9 cellular contexts compared by ENCODE assay signal in genomic region chr2:218960196-218961165, GRCh38. TPM values are rescaled to one million over a fixed set of nuclear protein-coding genes. Genes with fewer than 3 reads are reported as not detected.
DNase-seq lines count a peak whose midpoint lies in the region; ATAC-seq, FAIRE-seq and TF ChIP-seq lines count a peak whose summit lies in the region.
"Had no signal": no experiment of that assay in that cellular context is flagged by ENCODE, and none has a peak within 500 bp of the region (broad histone marks: within the 10 kb centered on the region; RNA-seq: fewer than 3 reads in every experiment).

No MANE protein-coding gene starts in this region.

- CTCF ChIA-PET in SK-N-SH (lab: Yijun Ruan, JAX) = interaction anchor here (2.6 to 13.5 kb wide), 4 partner anchors 18 to 84 kb away, joined by 12 to 208 read pairs (median 32); partner anchors contain the start of gene FEV

- no peaks in the 10 kb centered on the region for H3K79me2 ChIP-seq in SK-N-SH (ENCODE audit: insufficient read depth)

- H3K4me3 ChIP-seq in SK-N-SH (ENCODE audit: low read depth in 2 of 2, low read length in 1 of 2) (peak overlapping the region in 1 of 2 experiments; percentile 63; a peak in 2 of 4 replicates), spleen (peak overlapping the region in 5 of 8 donors; percentile 36 to 72 (median 47)), heart left ventricle (peak overlapping the region in 1 of 12 donors; percentile 51)

- no peak overlapping the region for H3K27ac Mint-ChIP-seq in effector memory CD8-positive, alpha-beta T cell

- peaks cover 0 to 6% of the 10 kb centered on the region in 2 donors for H3K9me3 Mint-ChIP-seq in effector memory CD8-positive, alpha-beta T cell

- TF ChIP-seq POLR2A in spleen (IDR thresholded peaks at IDR 0.05) = no peak
- no peak for TF ChIP-seq POLR2A in H54 (IDR thresholded peaks at IDR 0.05; ENCODE audit: low read depth, low read length)
- no peak for TF ChIP-seq POLR2A in heart left ventricle (IDR thresholded peaks at IDR 0.05)

- H3K36me3 ChIP-seq in SK-N-SH (replicated peaks in 1 of 2; ENCODE audit: control insufficient read depth in 1 of 2, insufficient read depth in 2 of 2, low read length in 1 of 2) = no peaks in the 10 kb centered on the region
- H3K36me3 ChIP-seq in spleen = no peaks in the 10 kb centered on the region
- H3K36me3 ChIP-seq in heart left ventricle = no peaks in the 10 kb centered on the region

- no peak overlapping the region for H3K9ac ChIP-seq in SK-N-SH

- no peaks in the 10 kb centered on the region for H4K20me1 ChIP-seq in SK-N-SH (ENCODE audit: insufficient read depth)

- WGBS in SK-N-SH (ENCODE audit: low lambda C conversion rate) = 0% methylated on average over 7 of the region's 105 CpGs
- 5 to 7% (median 6%) methylated on average over 24 to 105 of the region's 105 CpGs for WGBS in spleen, 5 donors
- WGBS in heart left ventricle, 4 donors = 3 to 5% (median 4%) methylated on average over 26 to 105 of the region's 105 CpGs

- peaks cover 61 to 90% of the 10 kb centered on the region in 2 donors for H3K27me3 Mint-ChIP-seq in effector memory CD8-positive, alpha-beta T cell

- TF ChIP-seq CTCF in SK-N-SH (IDR thresholded peaks at IDR 0.05) (no peak), spleen (IDR thresholded peaks at IDR 0.05 in 8 of 11, conservative IDR thresholded peaks at IDR 0.05 in 3 of 11) (no peak), heart left ventricle (IDR thresholded peaks at IDR 0.05) (no peak)

- H3F3A ChIP-seq in SK-N-SH (replicated peaks; ENCODE audit: insufficient read depth) = peaks cover 5% of the 10 kb centered on the region

- TF ChIP-seq EP300 in SK-N-SH (IDR thresholded peaks at IDR 0.05; ENCODE audit: borderline replicate concordance in 1 of 2, low read depth in 1 of 2, low read length in 1 of 2) = no peak

- intact Hi-C loops in spleen (cut with DNase I; ENCODE audit: low total_unique reads) = no loop called here
- intact Hi-C loops in heart left ventricle (cut with DNase I) = no loop called here

- H3K9me3 ChIP-seq in SK-N-SH (no peaks in the 10 kb centered on the region), spleen (peaks cover 0 to 4% (median 0%) of the 10 kb centered on the region in 8 donors), heart left ventricle (no peaks in the 10 kb centered on the region)

- no peak overlapping the region for H2AFZ ChIP-seq in SK-N-SH (ENCODE audit: low read depth)

- peaks cover 3% of the 10 kb centered on the region for H3K36me3 Mint-ChIP-seq in effector memory CD8-positive, alpha-beta T cell (ENCODE audit: insufficient read depth)

- H3K4me1 ChIP-seq in SK-N-SH (ENCODE audit: control insufficient read depth in 1 of 2, insufficient read depth in 2 of 2, low read depth in 1 of 2, low read length in 1 of 2) (peaks cover 8 to 45% of the 10 kb centered on the region in 2 experiments; a peak in 2 of 4 replicates), spleen (peaks cover 3 to 43% (median 27%) of the 10 kb centered on the region in 6 donors), heart left ventricle (peaks cover 0 to 20% (median 3%) of the 10 kb centered on the region in 12 donors)

- H3K27me3 ChIP-seq in SK-N-SH (ENCODE audit: insufficient read depth) (peaks cover 41% of the 10 kb centered on the region), spleen (replicated peaks in 1 of 7) (peaks cover 0 to 97% (median 69%) of the 10 kb centered on the region in 7 donors), heart left ventricle (peaks cover 44 to 98% (median 73%) of the 10 kb centered on the region in 9 donors)

- H3K27ac ChIP-seq in SK-N-SH (ENCODE audit: low read depth in 2 of 2, low read length in 1 of 2) = peak overlapping the region in 1 of 2 experiments; percentile 94; a peak in 2 of 4 replicates
- no peak overlapping the region for H3K27ac ChIP-seq in spleen
- H3K27ac ChIP-seq in heart left ventricle = no peak overlapping the region

- TF ChIP-seq RAD21 in SK-N-SH (IDR thresholded peaks at IDR 0.05; ENCODE audit: low read length) = no peak

- peaks cover 12 to 13% of the 10 kb centered on the region in 2 donors for H3K4me1 Mint-ChIP-seq in effector memory CD8-positive, alpha-beta T cell (ENCODE audit: low read depth in 2 of 2)

- POLR2A ChIA-PET in SK-N-SH (lab: Yijun Ruan, JAX) = interaction anchor here (1.4 to 2.1 kb wide), 3 partner anchors 37 to 63 kb away, joined by 3 to 11 read pairs (median 9); no protein-coding TSS in a partner anchor

- H3K4me2 ChIP-seq in SK-N-SH = peak overlapping the region; percentile 19; the same call in 1 of the 2 replicates

- ATAC-seq in SK-N-SH treated with all-trans-retinoic acid at 6 μM for 48 hours (no peak), heart left ventricle (no peak)
- no peak for ATAC-seq in effector memory CD8-positive, alpha-beta T cell (replicated peaks)

- peak; percentile 45 for DNase-seq in SK-N-SH
- DNase-seq in NCI-H510A treated with DMSO at 0.1 percent for 48 hours (lab: John Stamatoyannopoulos, UW) = peak; percentile 33
- DNase-seq in effector memory CD8-positive, alpha-beta T cell = no peak
- DNase-seq in spleen = no peak
- DNase-seq in H54 (ENCODE audit: insufficient read length, low spot score) = no peak
- DNase-seq in HPDE6-E6E7 (ENCODE audit: extremely low spot score) = no peak
- no peak for DNase-seq in heart left ventricle

- H3K9me2 ChIP-seq in SK-N-SH = no peaks in the 10 kb centered on the region

- H3K4me3 Mint-ChIP-seq in effector memory CD8-positive, alpha-beta T cell = peak overlapping the region; percentile 35 to 74

- FAIRE-seq in H54 (lab: Jason Lieb, UNC) = no peak

TF ChIP-seq in SK-N-SH, 30 proteins besides CTCF, POLR2A, EP300 and RAD21:
- peak; percentile 85; the same call in 1 of the 2 replicates for TF ChIP-seq EZH2phosphoT487 (IDR thresholded peaks at IDR 0.05; ENCODE audit: borderline replicate concordance, low read depth)
- TF ChIP-seq FOXJ3 (CRISPR knock-in tag; IDR thresholded peaks at IDR 0.05) = no peak
TF ChIP-seq in SK-N-SH: peak in this region for 1.

TF ChIP-seq in SK-N-SH treated with all-trans-retinoic acid at 6 μM for 48 hours, 23 proteins besides CTCF, POLR2A, EP300 and RAD21 (continues in another document):
- TF ChIP-seq TCF4 (CRISPR knock-in tag; IDR thresholded peaks at IDR 0.05; ENCODE audit: borderline replicate concordance) (no peak), CSRNP3 (CRISPR knock-in tag; IDR thresholded peaks at IDR 0.05) (no peak), CREB5 (CRISPR knock-in tag; IDR thresholded peaks at IDR 0.05; ENCODE audit: low read depth) (no peak), ZNF70 (CRISPR knock-in tag; IDR thresholded peaks at IDR 0.05) (no peak), ESRRG (CRISPR knock-in tag; IDR thresholded peaks at IDR 0.05) (no peak), ZC3H10 (CRISPR knock-in tag; IDR thresholded peaks at IDR 0.05) (no peak), TOX (CRISPR knock-in tag; IDR thresholded peaks at IDR 0.05; ENCODE audit: borderline replicate concordance) (no peak), RARB (CRISPR knock-in tag; IDR thresholded peaks at IDR 0.05) (no peak), POU6F1 (CRISPR knock-in tag; IDR thresholded peaks at IDR 0.05; ENCODE audit: borderline replicate concordance, low read depth) (no peak), ZFP30 (CRISPR knock-in tag; IDR thresholded peaks at IDR 0.05) (no peak)

RNA-seq across cellular contexts. Expression of gene CDK5R2, which starts 1.0 kb away (rescaled TPM):
- 0.19 and 0.26 TPM in 2 replicates for polyA plus RNA-seq in SK-N-SH (2012; rRNA removed)
- 0.35 and 0.56 TPM in 2 replicates for polyA plus RNA-seq in SK-N-SH (2012; cell fraction: cytosol; rRNA removed)
- polyA plus RNA-seq in SK-N-SH (2012; cell fraction: nucleus; rRNA removed) = 0.13 and 0.31 TPM in 2 replicates
- total RNA-seq in spleen = not detected
- polyA plus RNA-seq in spleen = not detected
- not detected for total RNA-seq in heart left ventricle
- not detected for polyA plus RNA-seq in heart left ventricle

RNA-seq across cellular contexts. Expression of gene FEV, which starts 24.5 kb away (rescaled TPM):
- polyA plus RNA-seq in SK-N-SH (2012; rRNA removed) = 0.53 and 1.2 TPM in 2 replicates
- 1.4 and 3.0 TPM in 2 replicates for polyA plus RNA-seq in SK-N-SH (2012; cell fraction: cytosol; rRNA removed)
- 0.80 and 2.9 TPM in 2 replicates for polyA plus RNA-seq in SK-N-SH (2012; cell fraction: nucleus; rRNA removed)
- total RNA-seq in spleen = not detected
- not detected for polyA plus RNA-seq in spleen
- not detected for total RNA-seq in heart left ventricle
- polyA plus RNA-seq in heart left ventricle = not detected
- total RNA-seq: SK-MEL-5 had no signal

RNA-seq across cellular contexts. Expression of gene CRYBA2, which starts 32.7 kb away (rescaled TPM):
- polyA plus RNA-seq in SK-N-SH (2012; rRNA removed) (not detected in 2 replicates), spleen (not detected), heart left ventricle (not detected)
- 0.10 TPM in 1 of 2 replicates, not detected in the other for polyA plus RNA-seq in SK-N-SH (2012; cell fraction: cytosol; rRNA removed)
- polyA plus RNA-seq in SK-N-SH (2012; cell fraction: nucleus; rRNA removed) = not detected in 2 replicates
- total RNA-seq in spleen (not detected), heart left ventricle (not detected)
- total RNA-seq: SK-MEL-5 had no signal

Comparison
In these comparisons a context has a peak if more than half of its experiments do, and no peak if none do; other contexts are left out.
1. DNase-seq: peak in SK-N-SH (single experiment) and NCI-H510A treated with DMSO at 0.1 percent for 48 hours (single experiment); none in effector memory CD8-positive, alpha-beta T cell (0 of 3), spleen (single experiment), H54 (single experiment), HPDE6-E6E7 (single experiment) and heart left ventricle (0 of 5).